8 cellular contexts compared by ENCODE assay signal in genomic region chr12:64673490-64674169, GRCh38.
DNase-seq lines count a peak whose midpoint lies in the region; ATAC-seq and TF ChIP-seq lines count a peak whose summit lies in the region.

No MANE protein-coding gene starts in this region.

- H3K27ac ChIP-seq in right cardiac atrium (ENCODE audit: low read length): peak overlapping the region; percentile 71
- H3K27ac ChIP-seq in urinary bladder (ENCODE audit: low read depth): peak overlapping the region; percentile 0

- H3K27ac Mint-ChIP-seq in activated naive CD4-positive, alpha-beta T cell treated with anti-CD3 and anti-CD28 coated beads, Interleukin-2, amount 50 U/mL, for 24 hours: peak overlapping the region; percentile 98

- WGBS in right cardiac atrium: 41% methylated on average over 9 of the region's 9 CpGs
- WGBS in urinary bladder: 49% methylated on average over 9 of the region's 9 CpGs

- no peak for DNase-seq in activated naive CD4-positive, alpha-beta T cell treated with Interleukin-2 at 50 U/mL for 16 hours
- DNase-seq in right cardiac atrium (no peak), GF-D8 (lab: John Stamatoyannopoulos, UW) (no peak), cerebellum (ENCODE audit: low spot score) (no peak)

- no peaks in the 10 kb centered on the region for H3K36me3 Mint-ChIP-seq in activated naive CD4-positive, alpha-beta T cell treated with anti-CD3 and anti-CD28 coated beads, Interleukin-2, amount 50 U/mL, for 24 hours

- H3K27me3 Mint-ChIP-seq in activated naive CD4-positive, alpha-beta T cell treated with anti-CD3 and anti-CD28 coated beads, Interleukin-2, amount 50 U/mL, for 24 hours: no peaks in the 10 kb centered on the region

- no peaks in the 10 kb centered on the region for H3K9me3 ChIP-seq in right cardiac atrium (ENCODE audit: control insufficient read depth, low read length)

- H3K4me3 ChIP-seq in right cardiac atrium (ENCODE audit: low read length) (no peak overlapping the region), urinary bladder (ENCODE audit: low read depth, low read length) (no peak overlapping the region)

- H3K4me1 ChIP-seq in right cardiac atrium (ENCODE audit: control insufficient read depth, insufficient read depth, low read length) (peaks cover 22% of the 10 kb centered on the region), urinary bladder (ENCODE audit: insufficient read depth) (peaks cover 2% of the 10 kb centered on the region)

- H3K9me3 Mint-ChIP-seq in activated naive CD4-positive, alpha-beta T cell treated with anti-CD3 and anti-CD28 coated beads, Interleukin-2, amount 50 U/mL, for 24 hours: no peaks in the 10 kb centered on the region

- intact Hi-C loops in right cardiac atrium (cut with DNase I): loop anchor here in 1 of 4 donors (10.0 kb wide), 1 partner anchor 59 kb away; the partner anchor contains the start of gene RASSF3

- peak overlapping the region; percentile 81 for H3K4me3 Mint-ChIP-seq in activated naive CD4-positive, alpha-beta T cell treated with anti-CD3 and anti-CD28 coated beads, Interleukin-2, amount 50 U/mL, for 24 hours

- H3K27me3 ChIP-seq in right cardiac atrium (ENCODE audit: control insufficient read depth, insufficient read depth): no peaks in the 10 kb centered on the region

- peaks cover 87% of the 10 kb centered on the region for H3K4me1 Mint-ChIP-seq in activated naive CD4-positive, alpha-beta T cell treated with anti-CD3 and anti-CD28 coated beads, Interleukin-2, amount 50 U/mL, for 24 hours

- peak; percentile 48 for ATAC-seq in SK-N-SH treated with all-trans-retinoic acid at 6 μM for 48 hours
- peak in 1 of 2 donors; percentile 11 for ATAC-seq in right cardiac atrium
- ATAC-seq in GM21576 (IDR thresholded peaks at IDR 0.05; ENCODE audit: unreplicated experiment): no peak

- no peaks in the 10 kb centered on the region for H3K36me3 ChIP-seq in urinary bladder (ENCODE audit: insufficient read depth)

TF ChIP-seq in SK-N-SH treated with all-trans-retinoic acid at 6 μM for 48 hours, 23 proteins besides CTCF, POLR2A, EP300 and RAD21:
- TF ChIP-seq ZFP30 (CRISPR knock-in tag; IDR thresholded peaks at IDR 0.05) (no peak), TSHZ2 (CRISPR knock-in tag; IDR thresholded peaks at IDR 0.05) (no peak), POU6F1 (CRISPR knock-in tag; IDR thresholded peaks at IDR 0.05; ENCODE audit: borderline replicate concordance, low read depth) (no peak), GLIS3 (CRISPR knock-in tag; IDR thresholded peaks at IDR 0.05) (no peak), TCF4 (CRISPR knock-in tag; IDR thresholded peaks at IDR 0.05; ENCODE audit: borderline replicate concordance) (no peak), ZNF8 (CRISPR knock-in tag; IDR thresholded peaks at IDR 0.05) (no peak)
